8 cellular contexts compared by ENCODE assay signal in the genomic region with DNA sequence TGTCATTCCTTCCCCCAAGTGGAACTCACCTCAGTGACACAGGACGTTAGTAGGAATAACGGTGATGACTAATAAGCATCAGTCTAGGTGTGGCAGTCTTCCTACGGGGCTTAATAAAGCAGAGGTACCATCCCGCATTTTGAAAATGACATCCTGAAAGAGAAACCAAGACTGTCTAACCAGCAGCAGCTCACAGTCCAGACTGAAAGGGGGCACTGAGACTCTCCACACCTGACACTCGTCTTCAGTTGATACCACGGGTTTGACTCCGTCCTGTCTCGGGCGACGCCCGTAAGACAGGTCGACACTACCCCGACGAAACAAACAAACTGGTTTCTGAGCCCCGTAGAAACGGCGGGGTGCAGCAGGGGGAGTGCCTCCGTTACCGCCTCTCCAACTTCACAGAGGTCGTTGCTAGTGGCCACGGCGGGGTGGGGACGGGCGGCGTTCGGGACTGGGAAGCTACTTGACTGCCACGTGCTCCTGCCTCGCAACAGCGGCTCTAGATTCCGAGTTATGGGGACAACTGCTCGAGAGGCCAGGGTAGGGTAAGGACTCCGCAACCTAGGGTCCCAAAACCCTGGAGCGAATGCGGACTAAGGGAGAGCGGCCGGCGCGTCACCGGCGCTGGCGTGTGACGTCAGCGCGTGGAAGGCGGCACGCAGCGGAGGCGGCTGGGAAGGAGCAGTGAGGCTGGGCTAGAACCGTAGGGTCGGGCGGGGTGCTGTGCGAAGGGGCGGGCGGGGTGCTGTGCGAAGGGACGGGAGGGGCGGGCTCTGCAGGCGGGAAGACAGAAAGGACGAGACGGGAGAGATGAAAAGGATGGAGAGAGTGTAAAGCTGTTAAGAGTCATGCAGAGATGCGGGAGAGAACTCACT. TPM values are rescaled to one million over a fixed set of nuclear protein-coding genes. Genes with fewer than 3 reads are reported as not detected.
DNase-seq lines count a peak whose midpoint lies in the region; ATAC-seq, FAIRE-seq and TF ChIP-seq lines count a peak whose summit lies in the region.

A gene with protein sequence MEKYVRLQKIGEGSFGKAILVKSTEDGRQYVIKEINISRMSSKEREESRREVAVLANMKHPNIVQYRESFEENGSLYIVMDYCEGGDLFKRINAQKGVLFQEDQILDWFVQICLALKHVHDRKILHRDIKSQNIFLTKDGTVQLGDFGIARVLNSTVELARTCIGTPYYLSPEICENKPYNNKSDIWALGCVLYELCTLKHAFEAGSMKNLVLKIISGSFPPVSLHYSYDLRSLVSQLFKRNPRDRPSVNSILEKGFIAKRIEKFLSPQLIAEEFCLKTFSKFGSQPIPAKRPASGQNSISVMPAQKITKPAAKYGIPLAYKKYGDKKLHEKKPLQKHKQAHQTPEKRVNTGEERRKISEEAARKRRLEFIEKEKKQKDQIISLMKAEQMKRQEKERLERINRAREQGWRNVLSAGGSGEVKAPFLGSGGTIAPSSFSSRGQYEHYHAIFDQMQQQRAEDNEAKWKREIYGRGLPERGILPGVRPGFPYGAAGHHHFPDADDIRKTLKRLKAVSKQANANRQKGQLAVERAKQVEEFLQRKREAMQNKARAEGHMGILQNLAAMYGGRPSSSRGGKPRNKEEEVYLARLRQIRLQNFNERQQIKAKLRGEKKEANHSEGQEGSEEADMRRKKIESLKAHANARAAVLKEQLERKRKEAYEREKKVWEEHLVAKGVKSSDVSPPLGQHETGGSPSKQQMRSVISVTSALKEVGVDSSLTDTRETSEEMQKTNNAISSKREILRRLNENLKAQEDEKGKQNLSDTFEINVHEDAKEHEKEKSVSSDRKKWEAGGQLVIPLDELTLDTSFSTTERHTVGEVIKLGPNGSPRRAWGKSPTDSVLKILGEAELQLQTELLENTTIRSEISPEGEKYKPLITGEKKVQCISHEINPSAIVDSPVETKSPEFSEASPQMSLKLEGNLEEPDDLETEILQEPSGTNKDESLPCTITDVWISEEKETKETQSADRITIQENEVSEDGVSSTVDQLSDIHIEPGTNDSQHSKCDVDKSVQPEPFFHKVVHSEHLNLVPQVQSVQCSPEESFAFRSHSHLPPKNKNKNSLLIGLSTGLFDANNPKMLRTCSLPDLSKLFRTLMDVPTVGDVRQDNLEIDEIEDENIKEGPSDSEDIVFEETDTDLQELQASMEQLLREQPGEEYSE (N-terminal part only) (minus strand): TSS at position 593 of the 878 bp plus-strand sequence. CDS start 9,953 bp downstream, outside the sequence.

- no peaks in the 10 kb centered on the region for H3K79me1 ChIP-seq in H1 (ENCODE audit: low read depth, low read length)
- H3K79me1 ChIP-seq in mesendoderm (ENCODE audit: low read length): no peaks in the 10 kb centered on the region

- H4K8ac ChIP-seq in H1 (ENCODE audit: extremely low read depth, insufficient read depth, low read length) (peak within 1 kb of the TSS; percentile 98), mesendoderm (ENCODE audit: low read depth, low read length) (peak within 1 kb of the TSS; percentile 56)

- H2BK15ac ChIP-seq in H1 (ENCODE audit: low read length) (no peak within 1 kb of the TSS), mesendoderm (replicated peaks; ENCODE audit: low read depth) (no peak within 1 kb of the TSS)

- peak; percentile 91 for ATAC-seq in GM21367 (IDR thresholded peaks at IDR 0.05; ENCODE audit: unreplicated experiment)

- no peak for TF ChIP-seq EP300 in H1 (IDR thresholded peaks at IDR 0.05; ENCODE audit: borderline replicate concordance in 1 of 2, low read depth in 2 of 2, low read length in 2 of 2)

- H3K27me3 ChIP-seq in H1 (replicated peaks in 1 of 4; ENCODE audit: control insufficient read depth in 3 of 4, extremely low read depth in 1 of 4, insufficient read depth in 3 of 4, low read length in 3 of 4) (no peaks in the 10 kb centered on the region), mesendoderm (ENCODE audit: insufficient read depth, low read length, poor library complexity) (no peaks in the 10 kb centered on the region)

- peak; percentile 69 to 96 for TF ChIP-seq POLR2A in H1 (IDR thresholded peaks at IDR 0.05; ENCODE audit: control extremely low read depth in 1 of 2, low read depth in 2 of 2, low read length in 2 of 2)

- peaks cover 5% of the 10 kb centered on the region; the same call in 1 of the 2 replicates for H3K23me2 ChIP-seq in H1 (ENCODE audit: low read depth, low read length)

- no peaks in the 10 kb centered on the region for H4K20me1 ChIP-seq in H1 (replicated peaks in 1 of 2; ENCODE audit: control insufficient read depth in 1 of 2, insufficient read depth in 2 of 2, low read length in 2 of 2)

- no peaks in the 10 kb centered on the region for H3K9me3 ChIP-seq in H1 (ENCODE audit: insufficient read depth in 2 of 2, low read depth in 1 of 2, low read length in 1 of 2)

- TF ChIP-seq CTCF in H1 (IDR thresholded peaks at IDR 0.05; ENCODE audit: control extremely low read depth in 1 of 3, insufficient read depth in 1 of 3, low read depth in 1 of 3, low read length in 3 of 3): no peak

- 1% methylated on average over 49 of the region's 61 CpGs; no CpG with 5 or more reads in 1 of the 2 experiments for WGBS in H1 (ENCODE audit: extremely low coverage in 1 of 2, insufficient coverage in 1 of 2, insufficient read length in 1 of 2, insufficient replicate concordance in 2 of 2, low coverage in 1 of 2, low lambda C conversion rate in 2 of 2, missing lambda C conversion rate in 1 of 2), 2 experiments
- WGBS in mesendoderm (ENCODE audit: extremely low coverage, insufficient coverage, low lambda C conversion rate): no CpG with 5 or more reads among the region's 61 CpGs

- peak within 1 kb of the TSS; percentile 85 to 95 for H3K4me2 ChIP-seq in H1 (ENCODE audit: insufficient read depth in 1 of 2, low read depth in 2 of 2, low read length in 2 of 2)
- H3K4me2 ChIP-seq in mesendoderm (ENCODE audit: low read length): peak within 1 kb of the TSS; percentile 83

- no peaks in the 10 kb centered on the region for H3K36me3 ChIP-seq in H1 (ENCODE audit: control insufficient read depth in 2 of 4, insufficient read depth in 4 of 4, low read length in 3 of 4)
- no peaks in the 10 kb centered on the region for H3K36me3 ChIP-seq in mesendoderm (ENCODE audit: control insufficient read depth, insufficient read depth, low read length)

- FAIRE-seq in HTR-8/SVneo (lab: Jason Lieb, UNC): peak; percentile 99
- no peak for FAIRE-seq in H1 (lab: Jason Lieb, UNC)

- no peak within 1 kb of the TSS for H4K91ac ChIP-seq in H1 (replicated peaks; ENCODE audit: insufficient read length, low read length)

- no peak for TF ChIP-seq RAD21 in H1 (IDR thresholded peaks at IDR 0.05 in 1 of 2, conservative IDR thresholded peaks at IDR 0.05 in 1 of 2; ENCODE audit: low read depth in 2 of 2, low read length in 2 of 2)

- H3K27ac ChIP-seq in H1 (ENCODE audit: low read depth, low read length): peak within 1 kb of the TSS; percentile 92
- H3K27ac ChIP-seq in mesendoderm (ENCODE audit: low read depth, low read length): peak within 1 kb of the TSS; percentile 65

- no peak within 1 kb of the TSS for H2BK20ac ChIP-seq in H1 (ENCODE audit: low read length)

- H3K4me3 ChIP-seq in H1 (ENCODE audit: extremely low read depth in 1 of 4, insufficient read depth in 2 of 4, low read depth in 3 of 4, low read length in 4 of 4) (peak within 1 kb of the TSS; percentile 70 to 93 (median 88)), mesendoderm (ENCODE audit: low read length) (peak within 1 kb of the TSS; percentile 48)

- H3K79me2 ChIP-seq in H1 (ENCODE audit: control insufficient read depth in 1 of 2, insufficient read depth in 2 of 2, low read length in 2 of 2) (peaks cover 0 to 29% of the 10 kb centered on the region in 2 experiments; a peak in 2 of 4 replicates), mesendoderm (ENCODE audit: control insufficient read depth, insufficient read depth, low read length) (peaks cover 3% of the 10 kb centered on the region)

- no peaks in the 10 kb centered on the region; a peak in 1 of 7 replicates for H3K4me1 ChIP-seq in H1 (replicated peaks in 1 of 4; ENCODE audit: control insufficient read depth in 3 of 4, insufficient read depth in 4 of 4, low read length in 3 of 4)
- H3K4me1 ChIP-seq in mesendoderm (ENCODE audit: control insufficient read depth, low read depth, low read length): no peaks in the 10 kb centered on the region

- H2AK5ac ChIP-seq in H1 (ENCODE audit: low read depth, low read length): no peak within 1 kb of the TSS
- no peak within 1 kb of the TSS for H2AK5ac ChIP-seq in mesendoderm (ENCODE audit: low read length)

- H3K23ac ChIP-seq in H1 (ENCODE audit: insufficient read length): no peak within 1 kb of the TSS
- H3K23ac ChIP-seq in mesendoderm (ENCODE audit: low read length): no peak within 1 kb of the TSS

- H4K5ac ChIP-seq in H1 (ENCODE audit: insufficient read length, low read depth, low read length): peak within 1 kb of the TSS; percentile 63
- H4K5ac ChIP-seq in mesendoderm (ENCODE audit: low read length): no peak within 1 kb of the TSS

- DNase-seq in COLO668 (lab: John Stamatoyannopoulos, UW; ENCODE audit: unreplicated experiment): peak; percentile 93
- DNase-seq in HTR-8/SVneo (ENCODE audit: insufficient read length, low spot score): peak; percentile 86
- peak; percentile 75 for DNase-seq in NOMO-1 treated with DMSO at 0.1 percent for 48 hours (lab: John Stamatoyannopoulos, UW; ENCODE audit: unreplicated experiment)
- peak; percentile 74 to 79 for DNase-seq in activated CD8-positive, alpha-beta memory T cell treated with anti-CD3 and anti-CD28 coated beads for 4 hours (ENCODE audit: low read depth in 2 of 2)
- DNase-seq in H1 (ENCODE audit: low read depth in 1 of 2, low spot score in 2 of 2): peak; percentile 68 to 88
- peak; percentile 92 for DNase-seq in mesendoderm
- DNase-seq in stimulated activated CD8-positive, alpha-beta memory T cell treated with anti-CD3 and anti-CD28 coated beads, Interleukin-15, amount 100 ng/mL, for 1 hour (ENCODE audit: low read depth): peak; percentile 68

- H3K18ac ChIP-seq in H1 (ENCODE audit: extremely low read depth, low read length): peak within 1 kb of the TSS; percentile 80; the same call in 1 of the 2 replicates
- no peak within 1 kb of the TSS for H3K18ac ChIP-seq in mesendoderm (ENCODE audit: low read length)

- H2BK5ac ChIP-seq in H1 (ENCODE audit: low read depth, low read length) (peak within 1 kb of the TSS; percentile 86), mesendoderm (ENCODE audit: low read length) (no peak within 1 kb of the TSS)

- H2AFZ ChIP-seq in H1 (ENCODE audit: low read length): peak within 1 kb of the TSS; percentile 98

- H2BK12ac ChIP-seq in H1 (ENCODE audit: low read depth, low read length): peak within 1 kb of the TSS; percentile 51; the same call in 1 of the 2 replicates

- H3K56ac ChIP-seq in H1 (replicated peaks; ENCODE audit: insufficient read length, low read depth, low read length): peak within 1 kb of the TSS; percentile 38
- H3K56ac ChIP-seq in mesendoderm (ENCODE audit: low read length): peak within 1 kb of the TSS; percentile 85

- CTCF ChIA-PET in H1 (lab: Charles Lee; ENCODE audit: partially characterized antibody): interaction anchor here (0.6 to 3.3 kb wide), 21 partner anchors 26 to 490 kb away, joined by 3 to 19 read pairs (median 5); no protein-coding TSS in a partner anchor

- H3K9ac ChIP-seq in H1 (replicated peaks in 1 of 4; ENCODE audit: extremely low read depth in 1 of 4, low read depth in 3 of 4, low read length in 3 of 4): peak within 1 kb of the TSS; percentile 58 to 97 (median 89)
- H3K9ac ChIP-seq in mesendoderm (ENCODE audit: low read length): peak within 1 kb of the TSS; percentile 73

- POLR2A ChIA-PET in H1 (lab: Charles Lee; ENCODE audit: partially characterized antibody): interaction anchor here (1.0 kb wide), 1 partner anchor 29 kb away, joined by 3 read pairs; no protein-coding TSS in a partner anchor

- no peak within 1 kb of the TSS for H2BK120ac ChIP-seq in H1 (replicated peaks; ENCODE audit: low read depth, low read length)
- no peak within 1 kb of the TSS for H2BK120ac ChIP-seq in mesendoderm (ENCODE audit: low read depth, low read length)

- H3K4ac ChIP-seq in H1 (replicated peaks; ENCODE audit: insufficient read length, low read depth, low read length) (no peak within 1 kb of the TSS), mesendoderm (ENCODE audit: low read depth, low read length) (no peak within 1 kb of the TSS)

- no peak within 1 kb of the TSS for H3K14ac ChIP-seq in H1 (ENCODE audit: insufficient read length)

RNA-seq across cellular contexts. Expression of the gene that starts here (rescaled TPM):
- total RNA-seq in H1 (2021; fragmentation: NEBNext Ultra II Directional; extraction: Animal tissue kit (Norgen Biotek cat#: 25700)): 11.1 and 11.7 TPM in 2 replicates
- polyA plus RNA-seq in H1 (2011; rRNA removed): 3.1 and 3.9 TPM in 2 replicates
- polyA plus RNA-seq in H1 (2011; cell fraction: cytosol; rRNA removed): 4.3 TPM
- polyA plus RNA-seq in H1 (2011; cell fraction: nucleus; rRNA removed): 4.3 TPM
- polyA plus RNA-seq in H1 (2012, experiment 1 of 2): 3.5 to 6.0 TPM (median 3.9 TPM) in 4 replicates
- 0.47 TPM for polyA plus RNA-seq in H1 (2012, experiment 2 of 2)
- 7.1 TPM for polyA plus RNA-seq in H1 (2013, experiment 1 of 2)
- 6.9 TPM for polyA plus RNA-seq in H1 (2013, experiment 2 of 2)
- polyA minus RNA-seq in H1 (2011; rRNA and poly(A)+ RNA removed): 7.5 and 11.7 TPM in 2 replicates
- polyA minus RNA-seq in H1 (2011; cell fraction: cytosol; rRNA and poly(A)+ RNA removed): 6.2 TPM
- polyA minus RNA-seq in H1 (2011; cell fraction: nucleus; rRNA and poly(A)+ RNA removed): 32.4 TPM
- 7.9 TPM for polyA plus RNA-seq in mesendoderm (2013, experiment 1 of 2)
- polyA plus RNA-seq in mesendoderm (2013, experiment 2 of 2): 8.1 TPM

Comparison
In these comparisons a context has a peak if more than half of its experiments do, and no peak if none do; other contexts are left out.
1. Peak in every context shown above with its lines: DNase-seq, ATAC-seq, H3K4me3 ChIP-seq and H3K27ac ChIP-seq.